In the genomic region with DNA sequence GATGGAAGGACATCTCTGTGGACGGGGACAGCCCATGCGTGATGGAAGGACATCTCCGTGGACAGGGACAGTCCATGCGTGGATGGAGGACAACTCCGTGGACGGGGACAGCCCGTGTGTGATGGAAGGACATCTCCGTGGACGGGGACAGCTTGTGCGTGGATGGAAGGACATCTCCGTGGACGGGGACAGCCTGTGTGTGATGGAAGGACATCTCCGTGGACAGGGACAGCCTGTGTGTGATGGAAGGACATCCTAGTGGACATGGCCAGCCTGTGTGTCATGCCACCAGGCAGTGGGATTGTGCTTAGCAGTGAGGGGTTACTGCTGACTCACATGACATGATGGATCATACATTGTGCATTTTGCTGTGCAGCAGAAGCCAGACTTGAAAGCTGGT, we compare ENCODE assay signal across 31 cellular contexts. TPM values are rescaled to one million over a fixed set of nuclear protein-coding genes. Genes with fewer than 3 reads are reported as not detected.
DNase-seq lines count a peak whose midpoint lies in the region; ATAC-seq and TF ChIP-seq lines count a peak whose summit lies in the region.
"Had no signal": no experiment of that assay in that cellular context is flagged by ENCODE, and none has a peak within 500 bp of the region (broad histone marks: within the 10 kb centered on the region; RNA-seq: fewer than 3 reads in every experiment).

No MANE protein-coding gene starts in this region.

- TF ChIP-seq CTCF in astrocyte of the cerebellum (IDR thresholded peaks at IDR 0.05; ENCODE audit: low read depth, low read length, missing control alignments) (no peak), prostate gland (IDR thresholded peaks at IDR 0.05) (no peak)

- DNase-seq in GM23248 (peak; percentile 24), astrocyte of the cerebellum (ENCODE audit: low read depth) (peak; percentile 6), islet precursor cell (peak; percentile 48), sciatic nerve (ENCODE audit: low spot score) (no peak), prostate gland (ENCODE audit: low spot score) (no peak)
- DNase-seq in effector memory CD8-positive, alpha-beta T cell = no peak
- DNase-seq: activated CD4-positive, CD25-positive, alpha-beta regulatory T cell treated with anti-CD3 and anti-CD28 coated beads, Interleukin-2, amount 50 U/mL, for 72 hours; activated CD8-positive, alpha-beta T cell treated with anti-CD3 and anti-CD28 coated beads for 36 hours; activated effector memory CD4-positive, alpha-beta T cell treated with Interleukin-2 at 50 U/mL for 16 hours; activated naive CD8-positive, alpha-beta T cell treated with anti-CD3 and anti-CD28 coated beads for 36 hours; aorta; Caco-2; central memory CD4-positive, alpha-beta T cell; DMS53; mucosa of descending colon; NCI-H1436; NCI-H2081; NCI-H526; NK-92 treated with Interleukin-12 subunit alpha and Interleukin-12 subunit beta, amount 100 ng/mL, for 24 hours; PC-3; retina; small intestine; stimulated activated naive CD8-positive, alpha-beta T cell treated with anti-CD3 and anti-CD28 coated beads, Interleukin-15, Interleukin-2, amounts not matched to agents 100 U/mL and 50 U/mL, for 24 hours had no signal

- H3K27ac ChIP-seq in GM23248 = no peak overlapping the region
- no peak overlapping the region for H3K27ac ChIP-seq in prostate gland
- H3K27ac ChIP-seq: BLaER1 treated with 17β-estradiol and CSF1 and Interleukin-3, amounts not matched to agents 10 nM and 100 nM; KMS-11; pancreas; SK-N-MC; thoracic aorta had no signal

- no peaks in the 10 kb centered on the region for H3K27me3 Mint-ChIP-seq in effector memory CD8-positive, alpha-beta T cell
- H3K27me3 Mint-ChIP-seq: activated CD8-positive, alpha-beta T cell treated with anti-CD3 and anti-CD28 coated beads for 36 hours; activated naive CD8-positive, alpha-beta T cell treated with anti-CD3 and anti-CD28 coated beads for 36 hours; natural killer cell treated with Interleukin-12 subunit alpha and Interleukin-12 subunit beta and Interleukin-15 and Interleukin-18, amount 100 ng/mL, for 72 hours had no signal

- in situ Hi-C loops in GM23248 (cut with MboI) (no loop called here), astrocyte of the cerebellum (cut with HindIII; ENCODE audit: low sequenced_read_pairs) (no loop called here)

- ATAC-seq in sciatic nerve (peak; percentile 2), GM21526 (IDR thresholded peaks at IDR 0.05; ENCODE audit: low FRiP score, unreplicated experiment) (no peak)
- no peak for ATAC-seq in effector memory CD8-positive, alpha-beta T cell (replicated peaks)
- ATAC-seq: activated CD8-positive, alpha-beta T cell treated with anti-CD3 and anti-CD28 coated beads for 36 hours; pancreas; PC-3; stimulated activated naive CD8-positive, alpha-beta T cell treated with anti-CD3 and anti-CD28 coated beads, Interleukin-15, Interleukin-2, amounts not matched to agents 100 U/mL and 50 U/mL, for 24 hours had no signal

- H3K27me3 ChIP-seq in GM23248 (replicated peaks; ENCODE audit: insufficient read depth) = no peaks in the 10 kb centered on the region
- H3K27me3 ChIP-seq in prostate gland (replicated peaks; ENCODE audit: insufficient read depth) = no peaks in the 10 kb centered on the region
- H3K27me3 ChIP-seq: BLaER1 treated with 17β-estradiol and CSF1 and Interleukin-3, amounts not matched to agents 10 nM and 100 nM; pancreas had no signal

- no peak overlapping the region for H3K9ac ChIP-seq in GM23248
- H3K9ac ChIP-seq: BLaER1 treated with 17β-estradiol and CSF1 and Interleukin-3, amounts not matched to agents 10 nM and 100 nM; KMS-11 had no signal

- no peak for TF ChIP-seq POLR2A in prostate gland (IDR thresholded peaks at IDR 0.05)

- no peaks in the 10 kb centered on the region for H4K20me1 ChIP-seq in GM23248 (ENCODE audit: insufficient read depth)

- no peaks in the 10 kb centered on the region for H3K9me2 ChIP-seq in GM23248 (ENCODE audit: insufficient read depth)

- no peak overlapping the region for H3K4me3 ChIP-seq in GM23248
- H3K4me3 ChIP-seq in astrocyte of the cerebellum (ENCODE audit: low read depth, low read length) = no peak overlapping the region
- H3K4me3 ChIP-seq in prostate gland = no peak overlapping the region
- H3K4me3 ChIP-seq: BLaER1 treated with 17β-estradiol and CSF1 and Interleukin-3, amounts not matched to agents 10 nM and 100 nM; lung; mucosa of descending colon; pancreas; SK-N-MC; thoracic aorta had no signal

- no peak overlapping the region for H3K4me3 Mint-ChIP-seq in effector memory CD8-positive, alpha-beta T cell
- H3K4me3 Mint-ChIP-seq: activated CD8-positive, alpha-beta T cell treated with anti-CD3 and anti-CD28 coated beads for 36 hours; activated naive CD8-positive, alpha-beta T cell treated with anti-CD3 and anti-CD28 coated beads for 36 hours; natural killer cell treated with Interleukin-12 subunit alpha and Interleukin-12 subunit beta and Interleukin-15 and Interleukin-18, amount 100 ng/mL, for 72 hours had no signal

- no peak overlapping the region for H3K4me2 ChIP-seq in GM23248 (ENCODE audit: unreplicated experiment)
- H3K4me2 ChIP-seq: BLaER1 treated with 17β-estradiol and CSF1 and Interleukin-3, amounts not matched to agents 10 nM and 100 nM; KMS-11 had no signal

- H3F3A ChIP-seq in GM23248 (ENCODE audit: insufficient read depth) = peaks cover 8% of the 10 kb centered on the region

- intact Hi-C loops in sciatic nerve (cut with DNase I) = no loop called here
- intact Hi-C loops in prostate gland (cut with DNase I) = no loop called here

- WGBS in GM23248 (ENCODE audit: low coverage in 1 of 2, low lambda C conversion rate in 2 of 2, missing lambda C conversion rate in 2 of 2), 2 experiments = 92 to 93% methylated on average over 13 of the region's 13 CpGs
- WGBS in prostate gland = 92% methylated on average over 13 of the region's 13 CpGs

- H3K36me3 ChIP-seq in GM23248 (ENCODE audit: low read depth) = peaks cover 3% of the 10 kb centered on the region; the same call in 1 of the 2 replicates
- peaks cover 0 to 2% of the 10 kb centered on the region in 2 donors for H3K36me3 ChIP-seq in prostate gland

- no peaks in the 10 kb centered on the region for H3K9me3 Mint-ChIP-seq in effector memory CD8-positive, alpha-beta T cell
- H3K9me3 Mint-ChIP-seq: activated CD8-positive, alpha-beta T cell treated with anti-CD3 and anti-CD28 coated beads for 36 hours; activated naive CD8-positive, alpha-beta T cell treated with anti-CD3 and anti-CD28 coated beads for 36 hours; natural killer cell treated with Interleukin-12 subunit alpha and Interleukin-12 subunit beta and Interleukin-15 and Interleukin-18, amount 100 ng/mL, for 72 hours had no signal

- peaks cover 9% of the 10 kb centered on the region; the same call in 1 of the 2 replicates for H3K4me1 ChIP-seq in GM23248 (ENCODE audit: insufficient read depth)
- H3K4me1 ChIP-seq in prostate gland (replicated peaks) = no peaks in the 10 kb centered on the region
- H3K4me1 ChIP-seq: Caco-2, pancreas had no signal

- no peak overlapping the region for H2AFZ ChIP-seq in GM23248

- H3K4me1 Mint-ChIP-seq in effector memory CD8-positive, alpha-beta T cell (ENCODE audit: low read depth in 2 of 2) = peaks cover 6 to 8% of the 10 kb centered on the region in 2 donors

- H3K36me3 Mint-ChIP-seq in effector memory CD8-positive, alpha-beta T cell (ENCODE audit: insufficient read depth) = peaks cover 30% of the 10 kb centered on the region

- H3K9me3 ChIP-seq in GM23248 (ENCODE audit: low read depth) (no peaks in the 10 kb centered on the region), prostate gland (no peaks in the 10 kb centered on the region)
- H3K9me3 ChIP-seq: Caco-2, mucosa of descending colon, pancreas, thoracic aorta had no signal

- no peaks in the 10 kb centered on the region for H3K79me2 ChIP-seq in GM23248 (ENCODE audit: insufficient read depth)

- H3K27ac Mint-ChIP-seq in effector memory CD8-positive, alpha-beta T cell = peak overlapping the region in 1 of 2 donors; percentile 82
- H3K27ac Mint-ChIP-seq: activated CD8-positive, alpha-beta T cell treated with anti-CD3 and anti-CD28 coated beads for 36 hours; activated naive CD8-positive, alpha-beta T cell treated with anti-CD3 and anti-CD28 coated beads for 36 hours had no signal

RNA-seq across cellular contexts. Expression of a gene that starts 30.0 kb away (rescaled TPM):
- 6.4 and 7.5 TPM in 2 replicates for total RNA-seq in GM23248 (2014; rRNA removed; shearing (Covaris generic))
- polyA plus RNA-seq in GM23248 (2016; fragmentation: Nextera tagmentation; extraction: Ambion mirVana) = 9.2 and 9.8 TPM in 2 replicates
- total RNA-seq in sciatic nerve (80.3 TPM), prostate gland (10 to 100 TPM; 16.8 to 24.6 TPM)

Comparison
In these comparisons a context has a peak if more than half of its experiments do, and no peak if none do; other contexts are left out.
1. DNase-seq: peak in GM23248 (single experiment), astrocyte of the cerebellum (single experiment) and islet precursor cell (single experiment); none in sciatic nerve (single experiment), prostate gland (single experiment) and effector memory CD8-positive, alpha-beta T cell (0 of 3).